Comparison of ENCODE assay signal across 19 cellular contexts in the genomic region with DNA sequence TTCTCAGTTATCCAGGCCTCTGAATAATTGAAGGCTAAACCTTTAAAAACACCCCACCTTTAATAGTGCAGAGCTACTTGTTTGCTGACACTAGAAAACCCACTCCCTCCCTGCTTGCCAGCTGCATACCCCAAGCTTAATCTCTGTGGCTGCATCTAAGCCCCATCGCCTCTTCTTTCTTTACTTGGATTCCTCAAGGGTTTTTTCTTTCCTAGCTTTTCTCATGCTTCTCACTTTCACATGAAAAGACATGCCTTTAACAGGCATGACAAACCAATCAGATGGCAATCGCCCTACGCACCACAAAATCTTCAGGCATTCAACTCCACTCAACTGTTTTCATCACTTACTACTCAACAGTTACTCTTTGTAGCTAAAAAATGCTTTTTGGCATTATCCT.
A peak's percentile ranks its signal among the peaks of the same experiment; 100 is the strongest.
DNase-seq lines count a peak whose midpoint lies in the region; ATAC-seq, FAIRE-seq and TF ChIP-seq lines count a peak whose summit lies in the region.
"Had no signal": no experiment of that assay in that cellular context is flagged by ENCODE, and none has a peak within 500 bp of the region (broad histone marks: within the 10 kb centered on the region; RNA-seq: fewer than 3 reads in every experiment).

No MANE protein-coding gene starts in this region.

- CTCF ChIA-PET in WTC11 (lab: Charles Lee): interaction anchor here (0.7 to 1.0 kb wide), 2 partner anchors 97 to 118 kb away, joined by 3 read pairs; no protein-coding TSS in a partner anchor

- 62 to 97% methylated on average over 3 of the region's 3 CpGs for WGBS in heart right ventricle, 2 donors

- DNase-seq in WTC11 (ENCODE audit: low spot score) (no peak), bronchial epithelial cell (ENCODE audit: low read depth) (peak; percentile 8), heart right ventricle (no peak)
- DNase-seq: ACHN; AML-193; Caco-2; CD4-positive, alpha-beta T cell; GM23248; HCEC 1CT had no signal

- H3K27ac ChIP-seq in heart right ventricle: no peak overlapping the region
- H3K27ac ChIP-seq: C4-2B, GM23248, HL-60 had no signal

- POLR2A ChIA-PET in WTC11 (lab: Charles Lee): interaction anchor here (1.1 kb wide), 1 partner anchor 97 kb away, joined by 3 read pairs; no protein-coding TSS in a partner anchor

- H3K27me3 ChIP-seq in bronchial epithelial cell (ENCODE audit: control insufficient read depth, insufficient read depth, low read length): no peaks in the 10 kb centered on the region
- H3K27me3 ChIP-seq in heart right ventricle: no peaks in the 10 kb centered on the region

- H3K4me1 ChIP-seq in heart right ventricle: peaks cover 0 to 2% (median 0%) of the 10 kb centered on the region in 9 donors

- H3K27ac Mint-ChIP-seq in WTC11 (0 out of 2 replicates have a peak overlapping the region, but pooled peaks have one; percentile 2), nephron (peak overlapping the region; percentile 2 to 8 (median 6))
- H3K27ac Mint-ChIP-seq in stimulated activated memory B cell treated with anti-CD40 and anti-IgM and Interleukin-4, amounts not matched to agents 10 μg/mL and 1 μg/mL and 100 μg/mL, for 72 hours: no peak overlapping the region
- H3K27ac Mint-ChIP-seq: CD4-positive, alpha-beta T cell had no signal

- H3K4me3 Mint-ChIP-seq in WTC11 (no peak overlapping the region), nephron (no peak overlapping the region)
- H3K4me3 Mint-ChIP-seq in stimulated activated memory B cell treated with anti-CD40 and anti-IgM and Interleukin-4, amounts not matched to agents 10 μg/mL and 1 μg/mL and 100 μg/mL, for 72 hours: no peak overlapping the region
- H3K4me3 Mint-ChIP-seq: CD4-positive, alpha-beta T cell had no signal

- H3K36me3 Mint-ChIP-seq in WTC11: no peaks in the 10 kb centered on the region
- H3K36me3 Mint-ChIP-seq in nephron (ENCODE audit: low read depth): no peaks in the 10 kb centered on the region
- H3K36me3 Mint-ChIP-seq in stimulated activated memory B cell treated with anti-CD40 and anti-IgM and Interleukin-4, amounts not matched to agents 10 μg/mL and 1 μg/mL and 100 μg/mL, for 72 hours: no peaks in the 10 kb centered on the region

- intact Hi-C loops in heart right ventricle (cut with DNase I): no loop called here

- no peaks in the 10 kb centered on the region for H3K9me3 ChIP-seq in heart right ventricle
- H3K9me3 ChIP-seq: Caco-2 had no signal

- peaks cover 23% of the 10 kb centered on the region for H3K4me1 Mint-ChIP-seq in WTC11
- peaks cover 28% of the 10 kb centered on the region for H3K4me1 Mint-ChIP-seq in nephron
- H3K4me1 Mint-ChIP-seq in stimulated activated memory B cell treated with anti-CD40 and anti-IgM and Interleukin-4, amounts not matched to agents 10 μg/mL and 1 μg/mL and 100 μg/mL, for 72 hours: no peaks in the 10 kb centered on the region

- H3K36me3 ChIP-seq in bronchial epithelial cell (ENCODE audit: control insufficient read depth, insufficient read depth, low read length): no peaks in the 10 kb centered on the region
- H3K36me3 ChIP-seq in heart right ventricle: peaks cover 0 to 80% (median 18%) of the 10 kb centered on the region in 9 donors

- FAIRE-seq in bronchial epithelial cell (lab: Jason Lieb, UNC): no peak
- FAIRE-seq: D721Med, G401.6, GM12891, H54 had no signal

- TF ChIP-seq CTCF in WTC11 (IDR thresholded peaks at IDR 0.05): no peak
- no peak for TF ChIP-seq CTCF in bronchial epithelial cell (IDR thresholded peaks at IDR 0.05; ENCODE audit: insufficient read depth, low read length, severe bottlenecking)
- TF ChIP-seq CTCF in nephron (IDR thresholded peaks at IDR 0.05; ENCODE audit: unreplicated experiment in 3 of 3): no peak
- no peak for TF ChIP-seq CTCF in heart right ventricle (IDR thresholded peaks at IDR 0.05)

- H3K27me3 Mint-ChIP-seq in WTC11 (ENCODE audit: low read depth): no peaks in the 10 kb centered on the region
- no peaks in the 10 kb centered on the region for H3K27me3 Mint-ChIP-seq in nephron (ENCODE audit: low read depth)
- no peaks in the 10 kb centered on the region for H3K27me3 Mint-ChIP-seq in stimulated activated memory B cell treated with anti-CD40 and anti-IgM and Interleukin-4, amounts not matched to agents 10 μg/mL and 1 μg/mL and 100 μg/mL, for 72 hours
- H3K27me3 Mint-ChIP-seq: CD4-positive, alpha-beta T cell had no signal

- H3K4me3 ChIP-seq in bronchial epithelial cell (ENCODE audit: low read depth, low read length) (no peak overlapping the region), heart right ventricle (no peak overlapping the region)
- H3K4me3 ChIP-seq: GM23248 had no signal

- H3K9me3 Mint-ChIP-seq in WTC11 (no peaks in the 10 kb centered on the region), nephron (no peaks in the 10 kb centered on the region)
- no peaks in the 10 kb centered on the region for H3K9me3 Mint-ChIP-seq in stimulated activated memory B cell treated with anti-CD40 and anti-IgM and Interleukin-4, amounts not matched to agents 10 μg/mL and 1 μg/mL and 100 μg/mL, for 72 hours
- H3K9me3 Mint-ChIP-seq: CD4-positive, alpha-beta T cell had no signal

- ATAC-seq in WTC11 (no peak), GM18858 (IDR thresholded peaks at IDR 0.05; ENCODE audit: unreplicated experiment) (no peak), HG03175 (IDR thresholded peaks at IDR 0.05; ENCODE audit: unreplicated experiment) (no peak), heart right ventricle (no peak)
- ATAC-seq in stimulated activated memory B cell treated with anti-CD40 and anti-IgM and Interleukin-4, amounts not matched to agents 10 μg/mL and 1 μg/mL and 100 μg/mL, for 72 hours: peak; percentile 7

TF ChIP-seq in WTC11, 78 proteins besides CTCF, POLR2A, EP300 and RAD21 (continues in another document):
- TF ChIP-seq, protein P1, sequence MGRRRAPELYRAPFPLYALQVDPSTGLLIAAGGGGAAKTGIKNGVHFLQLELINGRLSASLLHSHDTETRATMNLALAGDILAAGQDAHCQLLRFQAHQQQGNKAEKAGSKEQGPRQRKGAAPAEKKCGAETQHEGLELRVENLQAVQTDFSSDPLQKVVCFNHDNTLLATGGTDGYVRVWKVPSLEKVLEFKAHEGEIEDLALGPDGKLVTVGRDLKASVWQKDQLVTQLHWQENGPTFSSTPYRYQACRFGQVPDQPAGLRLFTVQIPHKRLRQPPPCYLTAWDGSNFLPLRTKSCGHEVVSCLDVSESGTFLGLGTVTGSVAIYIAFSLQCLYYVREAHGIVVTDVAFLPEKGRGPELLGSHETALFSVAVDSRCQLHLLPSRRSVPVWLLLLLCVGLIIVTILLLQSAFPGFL (CRISPR knock-in tag; IDR thresholded peaks at IDR 0.05; ENCODE audit: borderline replicate concordance): no peak
- TF ChIP-seq, protein P2, sequence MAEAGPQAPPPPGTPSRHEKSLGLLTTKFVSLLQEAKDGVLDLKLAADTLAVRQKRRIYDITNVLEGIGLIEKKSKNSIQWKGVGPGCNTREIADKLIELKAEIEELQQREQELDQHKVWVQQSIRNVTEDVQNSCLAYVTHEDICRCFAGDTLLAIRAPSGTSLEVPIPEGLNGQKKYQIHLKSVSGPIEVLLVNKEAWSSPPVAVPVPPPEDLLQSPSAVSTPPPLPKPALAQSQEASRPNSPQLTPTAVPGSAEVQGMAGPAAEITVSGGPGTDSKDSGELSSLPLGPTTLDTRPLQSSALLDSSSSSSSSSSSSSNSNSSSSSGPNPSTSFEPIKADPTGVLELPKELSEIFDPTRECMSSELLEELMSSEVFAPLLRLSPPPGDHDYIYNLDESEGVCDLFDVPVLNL (CRISPR knock-in tag; IDR thresholded peaks at IDR 0.05; ENCODE audit: borderline replicate concordance, low read depth): no peak
- TF ChIP-seq, protein P3, sequence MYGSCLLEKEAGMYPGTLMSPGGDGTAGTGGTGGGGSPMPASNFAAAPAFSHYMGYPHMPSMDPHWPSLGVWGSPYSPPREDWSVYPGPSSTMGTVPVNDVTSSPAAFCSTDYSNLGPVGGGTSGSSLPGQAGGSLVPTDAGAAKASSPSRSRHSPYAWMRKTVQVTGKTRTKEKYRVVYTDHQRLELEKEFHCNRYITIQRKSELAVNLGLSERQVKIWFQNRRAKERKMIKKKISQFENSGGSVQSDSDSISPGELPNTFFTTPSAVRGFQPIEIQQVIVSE (CRISPR knock-in tag; IDR thresholded peaks at IDR 0.05; ENCODE audit: borderline replicate concordance): no peak
- TF ChIP-seq SMAD4 (CRISPR knock-in tag; IDR thresholded peaks at IDR 0.05) (no peak), MXD4 (CRISPR knock-in tag; IDR thresholded peaks at IDR 0.05; ENCODE audit: borderline replicate concordance) (no peak), TEAD4 (CRISPR knock-in tag; IDR thresholded peaks at IDR 0.05) (no peak), KAT7 (CRISPR knock-in tag; IDR thresholded peaks at IDR 0.05; ENCODE audit: borderline replicate concordance) (no peak), FOXJ3 (CRISPR knock-in tag; IDR thresholded peaks at IDR 0.05; ENCODE audit: borderline replicate concordance) (no peak)
- TF ChIP-seq, protein P4, sequence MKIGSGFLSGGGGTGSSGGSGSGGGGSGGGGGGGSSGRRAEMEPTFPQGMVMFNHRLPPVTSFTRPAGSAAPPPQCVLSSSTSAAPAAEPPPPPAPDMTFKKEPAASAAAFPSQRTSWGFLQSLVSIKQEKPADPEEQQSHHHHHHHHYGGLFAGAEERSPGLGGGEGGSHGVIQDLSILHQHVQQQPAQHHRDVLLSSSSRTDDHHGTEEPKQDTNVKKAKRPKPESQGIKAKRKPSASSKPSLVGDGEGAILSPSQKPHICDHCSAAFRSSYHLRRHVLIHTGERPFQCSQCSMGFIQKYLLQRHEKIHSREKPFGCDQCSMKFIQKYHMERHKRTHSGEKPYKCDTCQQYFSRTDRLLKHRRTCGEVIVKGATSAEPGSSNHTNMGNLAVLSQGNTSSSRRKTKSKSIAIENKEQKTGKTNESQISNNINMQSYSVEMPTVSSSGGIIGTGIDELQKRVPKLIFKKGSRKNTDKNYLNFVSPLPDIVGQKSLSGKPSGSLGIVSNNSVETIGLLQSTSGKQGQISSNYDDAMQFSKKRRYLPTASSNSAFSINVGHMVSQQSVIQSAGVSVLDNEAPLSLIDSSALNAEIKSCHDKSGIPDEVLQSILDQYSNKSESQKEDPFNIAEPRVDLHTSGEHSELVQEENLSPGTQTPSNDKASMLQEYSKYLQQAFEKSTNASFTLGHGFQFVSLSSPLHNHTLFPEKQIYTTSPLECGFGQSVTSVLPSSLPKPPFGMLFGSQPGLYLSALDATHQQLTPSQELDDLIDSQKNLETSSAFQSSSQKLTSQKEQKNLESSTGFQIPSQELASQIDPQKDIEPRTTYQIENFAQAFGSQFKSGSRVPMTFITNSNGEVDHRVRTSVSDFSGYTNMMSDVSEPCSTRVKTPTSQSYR (CRISPR knock-in tag; IDR thresholded peaks at IDR 0.05): no peak
- TF ChIP-seq, protein P5, sequence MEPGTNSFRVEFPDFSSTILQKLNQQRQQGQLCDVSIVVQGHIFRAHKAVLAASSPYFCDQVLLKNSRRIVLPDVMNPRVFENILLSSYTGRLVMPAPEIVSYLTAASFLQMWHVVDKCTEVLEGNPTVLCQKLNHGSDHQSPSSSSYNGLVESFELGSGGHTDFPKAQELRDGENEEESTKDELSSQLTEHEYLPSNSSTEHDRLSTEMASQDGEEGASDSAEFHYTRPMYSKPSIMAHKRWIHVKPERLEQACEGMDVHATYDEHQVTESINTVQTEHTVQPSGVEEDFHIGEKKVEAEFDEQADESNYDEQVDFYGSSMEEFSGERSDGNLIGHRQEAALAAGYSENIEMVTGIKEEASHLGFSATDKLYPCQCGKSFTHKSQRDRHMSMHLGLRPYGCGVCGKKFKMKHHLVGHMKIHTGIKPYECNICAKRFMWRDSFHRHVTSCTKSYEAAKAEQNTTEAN (CRISPR knock-in tag; IDR thresholded peaks at IDR 0.05): no peak
